ENCODE assay signal across 15 cellular contexts in the genomic region with DNA sequence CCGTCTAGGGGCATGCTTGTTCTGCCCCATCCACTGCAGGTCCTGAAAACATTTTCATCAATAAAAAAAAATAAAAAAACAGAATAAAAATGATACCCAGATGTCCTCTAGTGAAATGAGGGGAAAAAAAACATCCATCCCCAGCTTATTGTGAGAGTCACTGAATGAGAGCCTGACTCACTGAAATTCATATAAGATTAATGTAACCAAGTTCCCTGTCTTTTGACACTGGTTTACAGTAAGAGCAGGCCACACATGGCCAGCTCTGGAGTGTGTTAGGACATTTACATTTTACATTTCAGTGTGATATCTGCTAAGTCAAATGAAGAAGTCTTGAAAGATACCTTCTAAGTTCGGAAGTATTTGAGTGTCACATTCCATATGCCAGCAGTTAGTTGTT. TPM values are rescaled to one million over a fixed set of nuclear protein-coding genes. Genes with fewer than 3 reads are reported as not detected.
DNase-seq lines count a peak whose midpoint lies in the region; ATAC-seq lines count a peak whose summit lies in the region.
"Had no signal": no experiment of that assay in that cellular context is flagged by ENCODE, and none has a peak within 500 bp of the region (broad histone marks: within the 10 kb centered on the region; RNA-seq: fewer than 3 reads in every experiment).

No MANE protein-coding gene starts in this region.

- H2BK12ac ChIP-seq in mesenchymal stem cell (ENCODE audit: low read length in 2 of 2) = no peak overlapping the region

- WGBS in GM23248 (ENCODE audit: low coverage in 1 of 2, low lambda C conversion rate in 2 of 2, missing lambda C conversion rate in 2 of 2), 2 experiments = 76 to 82% methylated on average over 2 of the region's 2 CpGs
- WGBS in mesenchymal stem cell = 93% methylated on average over 2 of the region's 2 CpGs

- CTCF ChIA-PET in T-cell (lab: Charles Lee) = no interaction called here

- H2BK120ac ChIP-seq in mesenchymal stem cell (ENCODE audit: low read depth, low read length) = no peak overlapping the region

- DNase-seq in GM23248 = peak; percentile 48
- peak; percentile 63 for DNase-seq in amniotic epithelial cell (ENCODE audit: low read depth)
- peak; percentile 63 for DNase-seq in mesenchymal stem cell
- DNase-seq in stimulated activated CD8-positive, alpha-beta memory T cell treated with anti-CD3 and anti-CD28 coated beads, Interleukin-4, amount 100 ng/mL, for 48 hours = no peak
- DNase-seq in T-cell = no peak
- DNase-seq: BE2C; CD4-positive, alpha-beta memory T cell; DMS79 treated with DMSO at 0.1 percent for 48 hours; EL; GDM1 had no signal

- H3K27me3 Mint-ChIP-seq in T-cell = no peaks in the 10 kb centered on the region

- H3K27ac ChIP-seq in ACC112 (ENCODE audit: low read depth, low read length) (peak overlapping the region; percentile 95), GM23248 (no peak overlapping the region), mesenchymal stem cell (ENCODE audit: low read length, poor library complexity, severe bottlenecking) (no peak overlapping the region)
- H3K27ac ChIP-seq: C4-2B had no signal

- H3K4me3 Mint-ChIP-seq in T-cell = no peak overlapping the region
- H3K4me3 Mint-ChIP-seq: CD4-positive, alpha-beta memory T cell had no signal

- no peak for ATAC-seq in HG02973 (IDR thresholded peaks at IDR 0.05; ENCODE audit: unreplicated experiment)
- no peak for ATAC-seq in T-cell (replicated peaks in 1 of 4)
- ATAC-seq: HCT116 had no signal

- no peaks in the 10 kb centered on the region for H3K9me2 ChIP-seq in GM23248 (ENCODE audit: insufficient read depth)

- H4K91ac ChIP-seq in mesenchymal stem cell (ENCODE audit: low read length) = no peak overlapping the region

- no peak overlapping the region for H2BK5ac ChIP-seq in mesenchymal stem cell (ENCODE audit: low read depth, low read length, poor library complexity, severe bottlenecking)

- no peak overlapping the region for H3K4me2 ChIP-seq in GM23248 (ENCODE audit: unreplicated experiment)
- no peak overlapping the region for H3K4me2 ChIP-seq in mesenchymal stem cell (ENCODE audit: low read length, poor library complexity, severe bottlenecking)

- no peak overlapping the region for H2AK5ac ChIP-seq in mesenchymal stem cell (ENCODE audit: low read length, severe bottlenecking)

- H2BK15ac ChIP-seq in mesenchymal stem cell (ENCODE audit: low read depth, poor library complexity, severe bottlenecking) = no peak overlapping the region

- peaks cover 0 to 5% (median 0%) of the 10 kb centered on the region in 3 donors for H3K9me3 Mint-ChIP-seq in T-cell

- H3K79me2 ChIP-seq in ACC112 (ENCODE audit: control insufficient read depth, insufficient read depth, low read length, unreplicated experiment) (no peaks in the 10 kb centered on the region), GM23248 (ENCODE audit: insufficient read depth) (no peaks in the 10 kb centered on the region)

- H4K20me1 ChIP-seq in GM23248 (ENCODE audit: insufficient read depth) = no peaks in the 10 kb centered on the region

- in situ Hi-C loops in GM23248 (cut with MboI) = no loop called here

- peaks cover 3 to 5% (median 4%) of the 10 kb centered on the region in 3 donors for H3K4me1 Mint-ChIP-seq in T-cell

- POLR2A ChIA-PET in T-cell (lab: Charles Lee) = interaction anchor here in 1 of 2 donors (0.6 kb wide), 1 partner anchor 60 kb away, joined by 6 read pairs; no protein-coding TSS in a partner anchor

- H3K4me1 ChIP-seq in ACC112 (ENCODE audit: control insufficient read depth, insufficient read depth, low read length, unreplicated experiment) = peaks cover 42% of the 10 kb centered on the region
- peaks cover 29% of the 10 kb centered on the region for H3K4me1 ChIP-seq in GM23248 (ENCODE audit: insufficient read depth)
- no peaks in the 10 kb centered on the region for H3K4me1 ChIP-seq in mesenchymal stem cell (ENCODE audit: control insufficient read depth, insufficient read depth, low read depth, low read length)
- H3K4me1 ChIP-seq: BE2C had no signal

- H3K36me3 ChIP-seq in ACC112 (ENCODE audit: insufficient read depth, low read length) (no peaks in the 10 kb centered on the region), GM23248 (ENCODE audit: low read depth) (no peaks in the 10 kb centered on the region), mesenchymal stem cell (ENCODE audit: control insufficient read depth in 1 of 2, insufficient read depth in 2 of 2, low read depth in 1 of 2, low read length in 2 of 2) (no peaks in the 10 kb centered on the region)
- H3K36me3 ChIP-seq: BE2C had no signal

- H2AFZ ChIP-seq in ACC112 (ENCODE audit: low read length, unreplicated experiment) (no peak overlapping the region), GM23248 (no peak overlapping the region), mesenchymal stem cell (ENCODE audit: low read depth, low read length) (no peak overlapping the region)

- no peak overlapping the region for H4K8ac ChIP-seq in mesenchymal stem cell (ENCODE audit: low read length)

- H3K79me1 ChIP-seq in mesenchymal stem cell (replicated peaks; ENCODE audit: low read length, poor library complexity, severe bottlenecking) = no peaks in the 10 kb centered on the region

- H3K23ac ChIP-seq in mesenchymal stem cell (ENCODE audit: low read length in 2 of 2) = no peak overlapping the region

- H3F3A ChIP-seq in GM23248 (ENCODE audit: insufficient read depth) = peaks cover 49% of the 10 kb centered on the region

- H3K36me3 Mint-ChIP-seq in T-cell = no peaks in the 10 kb centered on the region
- H3K36me3 Mint-ChIP-seq: CD4-positive, alpha-beta memory T cell had no signal

- no peak overlapping the region for H3K14ac ChIP-seq in mesenchymal stem cell (ENCODE audit: low read length in 2 of 2)

- H3K4me3 ChIP-seq in ACC112 (ENCODE audit: low read depth, low read length) = no peak overlapping the region
- H3K4me3 ChIP-seq in GM23248 = no peak overlapping the region
- no peak overlapping the region for H3K4me3 ChIP-seq in mesenchymal stem cell (ENCODE audit: insufficient read depth in 1 of 2, low read depth in 1 of 2, low read length in 2 of 2)

- H3K9ac ChIP-seq in GM23248 (no peak overlapping the region), mesenchymal stem cell (ENCODE audit: low read length) (no peak overlapping the region)

- no peaks in the 10 kb centered on the region for H3K9me3 ChIP-seq in GM23248 (ENCODE audit: low read depth)
- peaks cover 6% of the 10 kb centered on the region for H3K9me3 ChIP-seq in mesenchymal stem cell (ENCODE audit: control insufficient read depth, low read length)
- H3K9me3 ChIP-seq: BE2C had no signal

- H3K27ac Mint-ChIP-seq in T-cell = no peak overlapping the region
- H3K27ac Mint-ChIP-seq: CD4-positive, alpha-beta memory T cell had no signal

- no peak overlapping the region for H3K18ac ChIP-seq in mesenchymal stem cell (ENCODE audit: low read depth in 1 of 2, low read length in 2 of 2)

- H3K27me3 ChIP-seq in ACC112 (ENCODE audit: insufficient read depth, low read length) = no peaks in the 10 kb centered on the region
- H3K27me3 ChIP-seq in GM23248 (replicated peaks; ENCODE audit: insufficient read depth) = no peaks in the 10 kb centered on the region
- H3K27me3 ChIP-seq in mesenchymal stem cell (ENCODE audit: control insufficient read depth in 1 of 2, insufficient read depth in 1 of 2, low read length in 2 of 2) = no peaks in the 10 kb centered on the region
- H3K27me3 ChIP-seq: BE2C had no signal

- H3K4ac ChIP-seq in mesenchymal stem cell (ENCODE audit: low read depth in 1 of 2, low read length in 2 of 2) = no peak overlapping the region

RNA-seq across cellular contexts. Expression of gene IL18R1, which starts 21.1 kb away (rescaled TPM):
- 1.5 and 1.6 TPM in 2 replicates for total RNA-seq in GM23248 (2014; rRNA removed; shearing (Covaris generic))
- 1.1 and 2.1 TPM in 2 replicates for polyA plus RNA-seq in GM23248 (2016; fragmentation: Nextera tagmentation; extraction: Ambion mirVana)
- polyA plus RNA-seq in mesenchymal stem cell (2013, experiment 1 of 2) = 25.9 TPM
- 27.3 TPM for polyA plus RNA-seq in mesenchymal stem cell (2013, experiment 2 of 2)
- total RNA-seq in T-cell = 10 to 100 TPM in 3 of 5 donors, 1 to 10 TPM in 2; 4.8 to 12.5 (median 10.1) TPM

RNA-seq across cellular contexts. Expression of gene IL1RL1, which starts 23.1 kb away (rescaled TPM):
- total RNA-seq in GM23248 (2014; rRNA removed; shearing (Covaris generic)) = not detected in 2 replicates
- 0.13 and 0.35 TPM in 2 replicates for polyA plus RNA-seq in GM23248 (2016; fragmentation: Nextera tagmentation; extraction: Ambion mirVana)
- polyA plus RNA-seq in mesenchymal stem cell (2013, experiment 1 of 2) = 11.4 TPM
- polyA plus RNA-seq in mesenchymal stem cell (2013, experiment 2 of 2) = 11.5 TPM
- 1 to 10 TPM in 1 of 5 donors, under 1 TPM in 4; 0.15 to 1.4 (median 0.35) TPM for total RNA-seq in T-cell
- total RNA-seq: H4 had no signal

Comparison
In these comparisons a context has a peak if more than half of its experiments do, and no peak if none do; other contexts are left out.
1. DNase-seq: peak in GM23248 (single experiment), amniotic epithelial cell (single experiment) and mesenchymal stem cell (single experiment); none in stimulated activated CD8-positive, alpha-beta memory T cell treated with anti-CD3 and anti-CD28 coated beads, Interleukin-4, amount 100 ng/mL, for 48 hours (single experiment) and T-cell (0 of 34).